In genomic region chr17:41578538-41578937, GRCh38 we compare ENCODE assay signal across 29 cellular contexts. TPM values are rescaled to one million over a fixed set of nuclear protein-coding genes. Genes with fewer than 3 reads are reported as not detected.
DNase-seq lines count a peak whose midpoint lies in the region; ATAC-seq, FAIRE-seq and TF ChIP-seq lines count a peak whose summit lies in the region.
"Had no signal": no experiment of that assay in that cellular context is flagged by ENCODE, and none has a peak within 500 bp of the region (broad histone marks: within the 10 kb centered on the region; RNA-seq: fewer than 3 reads in every experiment).

No MANE protein-coding gene starts in this region.

- no peaks in the 10 kb centered on the region; the same call in 2 of the 3 replicates for H3K36me3 Mint-ChIP-seq in GM23338 (ENCODE audit: low read depth)

- H3K4me3 ChIP-seq in GM23338 (no peak overlapping the region), PC-9 (no peak overlapping the region), GM12878 (no peak overlapping the region), keratinocyte (ENCODE audit: control insufficient read depth in 2 of 3, extremely low read depth in 1 of 3, insufficient read depth in 2 of 3, low read depth in 1 of 3, low read length in 3 of 3) (no peak overlapping the region)
- H3K4me3 ChIP-seq: BLaER1, SJSA1 had no signal

- dilution Hi-C loops in keratinocyte (cut with MboI; ENCODE audit: extremely low pct_ligation_motif_present, low sequenced_read_pairs), result no loop called here

- TF ChIP-seq POLR2A in GM12878 (IDR thresholded peaks at IDR 0.05; ENCODE audit: low read depth, low read length), result no peak

- SMC1A ChIA-PET in GM12878 (lab: Charles Lee; ENCODE audit: uncharacterized antibody, unreplicated experiment), result interaction anchor here (0.9 to 1.4 kb wide), 2 partner anchors 29 to 85 kb away, joined by 6 to 7 read pairs; no protein-coding TSS in a partner anchor

- POLR2A ChIA-PET in PC-9 (lab: Charles Lee; ENCODE audit: unreplicated experiment), result interaction anchor here (0.7 kb wide), 1 partner anchor 77 kb away, joined by 3 read pairs; no protein-coding TSS in a partner anchor
- POLR2A ChIA-PET in GM12878 (lab: Charles Lee), result no interaction called here

- H3K9me3 Mint-ChIP-seq in GM23338, result peaks cover 3% of the 10 kb centered on the region; the same call in 1 of the 3 replicates

- FAIRE-seq in GM12878 (lab: Jason Lieb, UNC), result no peak
- FAIRE-seq in keratinocyte (lab: Jason Lieb, UNC), result no peak
- FAIRE-seq: D721Med, HepG2, RCC 7860 had no signal

- intact Hi-C loops in PC-9 (cut with micrococcal nuclease; ENCODE audit: unreplicated experiment), result loop anchor here (5.0 kb wide), 1 partner anchor 44 kb away; the partner anchor contains the start of gene KRT17
- intact Hi-C loops in GM12878 (cut with micrococcal nuclease; ENCODE audit: unreplicated experiment), result loop anchor here (5.0 kb wide), 1 partner anchor 84 kb away; no protein-coding TSS in a partner anchor
- intact Hi-C loops in Right ventricle myocardium superior (cut with DNase I), result loop anchor here (5.0 kb wide), 1 partner anchor 69 kb away; no protein-coding TSS in a partner anchor

- in situ Hi-C loops in GM12878 (cut with MboI), result no loop called here

- no peak for DNase-seq in GM23338 (ENCODE audit: low spot score)
- DNase-seq in PC-9, result no peak
- DNase-seq in GM12878 (ENCODE audit: low read depth, low spot score), result no peak
- DNase-seq in keratinocyte (ENCODE audit: low read depth, low spot score), result no peak
- DNase-seq in stimulated activated CD4-positive, alpha-beta T cell treated with anti-CD3 and anti-CD28 coated beads, Interleukin-4, amount 100 ng/mL, for 24 hours, result no peak
- DNase-seq in DMS53 treated with DMSO at 0.1 percent for 48 hours (lab: John Stamatoyannopoulos, UW; ENCODE audit: unreplicated experiment), result no peak
- DNase-seq in Right ventricle myocardium superior, result no peak
- no peak for DNase-seq in activated CD8-positive, alpha-beta memory T cell treated with anti-CD3 and anti-CD28 coated beads, Interleukin-2, amount 50 U/mL, for 48 hours
- DNase-seq: CD4-positive, CD25-positive, alpha-beta regulatory T cell; GOT3; Kasumi-1; MV-4-11; NCI-H1105; NCI-H1436 treated with DMSO at 0.1 percent for 48 hours; NCI-H187 treated with DMSO at 0.1 percent for 48 hours; NCI-H2107; NCI-H524 treated with DMSO at 0.1 percent for 48 hours; NCI-H82 had no signal

- H3K79me2 ChIP-seq in GM23338 (replicated peaks; ENCODE audit: insufficient read depth) (no peaks in the 10 kb centered on the region), PC-9 (ENCODE audit: low read depth) (no peaks in the 10 kb centered on the region), GM12878 (ENCODE audit: control insufficient read depth, insufficient read depth, low read length) (no peaks in the 10 kb centered on the region), keratinocyte (ENCODE audit: control insufficient read depth, insufficient read depth, low read length) (peaks cover under 1% of the 10 kb centered on the region)

- H3K4me1 Mint-ChIP-seq in GM23338, result peaks cover 7% of the 10 kb centered on the region; the same call in 2 of the 3 replicates
- H3K4me1 Mint-ChIP-seq: CD4-positive, CD25-positive, alpha-beta regulatory T cell had no signal

- TF ChIP-seq EP300 in GM12878 (IDR thresholded peaks at IDR 0.05; ENCODE audit: borderline replicate concordance in 1 of 2, control insufficient read depth in 1 of 2, low read depth in 2 of 2, low read length in 2 of 2), result no peak

- H3K36me3 ChIP-seq in GM23338 (ENCODE audit: insufficient read depth) (no peaks in the 10 kb centered on the region), PC-9 (ENCODE audit: low read depth) (no peaks in the 10 kb centered on the region), GM12878 (ENCODE audit: control insufficient read depth in 2 of 2, insufficient read depth in 2 of 2, low read length in 1 of 2) (no peaks in the 10 kb centered on the region), keratinocyte (ENCODE audit: control insufficient read depth in 2 of 2, extremely low read depth in 1 of 2, insufficient read depth in 2 of 2, low read length in 2 of 2) (peaks cover 0 to 11% of the 10 kb centered on the region in 2 experiments)
- H3K36me3 ChIP-seq: BLaER1, SJSA1 had no signal

- no peaks in the 10 kb centered on the region for H4K20me1 ChIP-seq in GM23338 (replicated peaks; ENCODE audit: insufficient read depth)
- no peaks in the 10 kb centered on the region for H4K20me1 ChIP-seq in PC-9 (ENCODE audit: insufficient read depth)
- no peaks in the 10 kb centered on the region for H4K20me1 ChIP-seq in GM12878 (ENCODE audit: control insufficient read depth, insufficient read depth)
- H4K20me1 ChIP-seq in keratinocyte (ENCODE audit: control insufficient read depth, extremely low read depth, insufficient read depth, low read length), result peaks cover 3% of the 10 kb centered on the region
- H4K20me1 ChIP-seq: BLaER1 had no signal

- peaks cover 17% of the 10 kb centered on the region for H3K27me3 Mint-ChIP-seq in GM23338 (ENCODE audit: insufficient read depth, low read depth, poor library complexity)

- no peak for TF ChIP-seq RAD21 in GM12878 (IDR thresholded peaks at IDR 0.05; ENCODE audit: insufficient read depth, low read depth, low read length)

- CTCF ChIA-PET in PC-9 (lab: Charles Lee), result interaction anchor here (0.7 to 2.2 kb wide), 4 partner anchors 29 to 760 kb away, joined by 3 to 25 read pairs (median 10); no protein-coding TSS in a partner anchor
- CTCF ChIA-PET in GM12878 (lab: Yijun Ruan, JAX), result interaction anchor here (0.6 to 1.6 kb wide), 3 partner anchors 10 to 85 kb away, joined by 3 to 4 read pairs (median 3); no protein-coding TSS in a partner anchor

- H3F3A ChIP-seq in GM23338 (replicated peaks; ENCODE audit: low read depth) (no peaks in the 10 kb centered on the region; the same call in 1 of the 2 replicates), PC-9 (ENCODE audit: insufficient read depth, low read depth) (peaks cover 29% of the 10 kb centered on the region; the same call in 1 of the 2 replicates)

- no peaks in the 10 kb centered on the region for H3K9me3 ChIP-seq in PC-9 (ENCODE audit: insufficient read depth, low read depth)
- no peaks in the 10 kb centered on the region for H3K9me3 ChIP-seq in GM12878 (replicated peaks; ENCODE audit: control insufficient read depth, insufficient read depth, low read length)
- no peaks in the 10 kb centered on the region for H3K9me3 ChIP-seq in keratinocyte (ENCODE audit: control insufficient read depth, low read depth, low read length)
- H3K9me3 ChIP-seq: BLaER1, SJSA1 had no signal

- H3K9ac ChIP-seq in GM12878 (ENCODE audit: control insufficient read depth, insufficient read depth, low read length) (no peak overlapping the region), keratinocyte (ENCODE audit: control insufficient read depth, extremely low read depth, insufficient read depth, low read length) (peak overlapping the region; percentile 77)
- H3K9ac ChIP-seq: BLaER1 had no signal

- H3K9me2 ChIP-seq in GM23338 (ENCODE audit: insufficient read depth) (peaks cover 10% of the 10 kb centered on the region), PC-9 (ENCODE audit: insufficient read depth) (no peaks in the 10 kb centered on the region)

- 0% methylated on average over 1 of the region's 1 CpG for WGBS in GM12878 (ENCODE audit: insufficient coverage, insufficient replicate concordance, low lambda C conversion rate, missing lambda C conversion rate)

- H3K27ac ChIP-seq in GM23338 (ENCODE audit: low read depth) (no peak overlapping the region), PC-9 (peak overlapping the region; percentile 7; the same call in 1 of the 2 replicates), GM12878 (ENCODE audit: control insufficient read depth, insufficient read depth) (no peak overlapping the region), keratinocyte (ENCODE audit: control insufficient read depth, insufficient read depth, low read length) (peak overlapping the region; percentile 97)
- H3K27ac ChIP-seq: BLaER1, SJSA1 had no signal

- H3K4me1 ChIP-seq in GM23338 (ENCODE audit: insufficient read depth) (peaks cover 3% of the 10 kb centered on the region; the same call in 1 of the 2 replicates), PC-9 (replicated peaks; ENCODE audit: insufficient read depth) (peaks cover 56% of the 10 kb centered on the region), GM12878 (ENCODE audit: control insufficient read depth, insufficient read depth, low read length) (no peaks in the 10 kb centered on the region), keratinocyte (ENCODE audit: control insufficient read depth, extremely low read depth, insufficient read depth, low read length) (peaks cover 55% of the 10 kb centered on the region)
- H3K4me1 ChIP-seq: BLaER1 had no signal

- TF ChIP-seq CTCF in GM23338 (conservative IDR thresholded peaks at IDR 0.05; ENCODE audit: low read depth in 2 of 2) (no peak), PC-9 (conservative IDR thresholded peaks at IDR 0.05) (no peak), GM12878 (IDR thresholded peaks at IDR 0.05 in 2 of 3, conservative IDR thresholded peaks at IDR 0.05 in 1 of 3; ENCODE audit: control insufficient read depth in 2 of 3, extremely low read depth in 1 of 3, insufficient read depth in 1 of 3, low read depth in 3 of 3, low read length in 3 of 3) (no peak), keratinocyte (optimal IDR thresholded peaks at IDR 0.05 in 1 of 3, IDR thresholded peaks at IDR 0.05 in 1 of 3, conservative IDR thresholded peaks at IDR 0.05 in 1 of 3; ENCODE audit: extremely low read depth in 1 of 3, insufficient read depth in 2 of 3, low read length in 3 of 3) (no peak)

- 0 out of 2 replicates have a peak overlapping the region, but pooled peaks have one; percentile 98 for H2AFZ ChIP-seq in GM23338
- H2AFZ ChIP-seq in PC-9, result 0 out of 2 replicates have a peak overlapping the region, but pooled peaks have one; percentile 39
- no peak overlapping the region for H2AFZ ChIP-seq in GM12878 (ENCODE audit: control insufficient read depth, low read depth, low read length)
- no peak overlapping the region for H2AFZ ChIP-seq in keratinocyte (ENCODE audit: control insufficient read depth, low read length)

- no peak overlapping the region for H3K4me2 ChIP-seq in GM23338
- peak overlapping the region; percentile 41; the same call in 1 of the 2 replicates for H3K4me2 ChIP-seq in PC-9
- H3K4me2 ChIP-seq in GM12878 (ENCODE audit: control insufficient read depth, insufficient read depth), result no peak overlapping the region
- peak overlapping the region; percentile 77 for H3K4me2 ChIP-seq in keratinocyte (ENCODE audit: control insufficient read depth, extremely low read depth, insufficient read depth, low read depth, low read length)
- H3K4me2 ChIP-seq: BLaER1 had no signal

- ATAC-seq in GM23338 (no peak), GM12878 (no peak), Right ventricle myocardium superior (ENCODE audit: poor library complexity) (no peak)
- ATAC-seq: HepG2, Right ventricle myocardium inferior had no signal

- BruUV-seq in PC-9 (replicated peaks; lab: Mats Ljungman, UMichigan) (no TSS peak), GM12878 (replicated peaks; lab: Mats Ljungman, UMichigan) (no TSS peak)

- H3K27me3 ChIP-seq in GM23338 (ENCODE audit: insufficient read depth), result no peaks in the 10 kb centered on the region
- H3K27me3 ChIP-seq in PC-9 (ENCODE audit: insufficient read depth, low read depth), result no peaks in the 10 kb centered on the region
- no peaks in the 10 kb centered on the region; a peak in 2 of 4 replicates for H3K27me3 ChIP-seq in GM12878 (replicated peaks in 1 of 2; ENCODE audit: control insufficient read depth in 2 of 2, insufficient read depth in 2 of 2, low read length in 1 of 2)
- no peaks in the 10 kb centered on the region for H3K27me3 ChIP-seq in keratinocyte (ENCODE audit: control insufficient read depth, extremely low read depth, insufficient read depth, low read length)
- H3K27me3 ChIP-seq: BLaER1, SJSA1 had no signal

- RAD21 ChIA-PET in GM12878 (lab: Charles Lee; ENCODE audit: unreplicated experiment), result interaction anchor here (1.4 to 2.6 kb wide), 2 partner anchors 70 to 85 kb away, joined by 4 to 14 read pairs; no protein-coding TSS in a partner anchor

- H3K9me1 ChIP-seq in keratinocyte (ENCODE audit: control insufficient read depth, extremely low read depth, insufficient read depth, low read length), result no peaks in the 10 kb centered on the region

- H3K4me3 Mint-ChIP-seq in GM23338, result no peak overlapping the region
- H3K4me3 Mint-ChIP-seq: CD4-positive, CD25-positive, alpha-beta regulatory T cell had no signal

- no peak overlapping the region for H3K27ac Mint-ChIP-seq in GM23338

RNA-seq across cellular contexts. Expression of gene KRT9, which starts 6.7 kb away (rescaled TPM):
- not detected in 2 replicates for total RNA-seq in GM23338 (2014; rRNA removed; shearing (Covaris generic))
- polyA plus RNA-seq in GM23338 (2016; fragmentation: Nextera tagmentation; extraction: Ambion mirVana) (not detected in 2 replicates), GM12878 (2011; rRNA removed) (not detected in 2 replicates), GM12878 (2014; fragmentation: Illumina TruSeq; extraction: Trizol) (not detected in 2 replicates), GM12878 (2014; fragmentation: Nextera tagmentation; extraction: Ambion mirVana) (not detected), GM12878 (2014; rRNA removed) (not detected in 2 replicates), GM12878 (2016; fragmentation: Nextera tagmentation; extraction: Ambion mirVana) (not detected), keratinocyte (0.85 to 1.6 TPM (median 1.5 TPM) in 3 replicates)
- total RNA-seq in PC-9 (2021) (0.55 and 0.73 TPM in 2 replicates), GM12878 (2014; rRNA removed) (not detected in 2 replicates), GM12878 (2014; rRNA removed; fragmentation: Illumina TruSeq; extraction: Trizol) (not detected in 2 replicates), GM12878 (2021) (not detected in 2 replicates), Right ventricle myocardium superior (not detected)
- total RNA-seq in GM12878 (2013; cell fraction: nucleolus; rRNA removed), result not detected in 2 replicates
- polyA plus RNA-seq in GM12878 (2011; ENCODE audit: low read depth), result not detected
- polyA plus RNA-seq in GM12878 (2011; cell fraction: cytosol; rRNA removed), result not detected in 2 replicates
- not detected in 2 replicates for polyA plus RNA-seq in GM12878 (2011; cell fraction: nucleus; rRNA removed)
- not detected in 2 replicates for polyA plus RNA-seq in GM12878 (2012)
- polyA minus RNA-seq in GM12878 (2011; rRNA and poly(A)+ RNA removed), result not detected in 2 replicates
- polyA minus RNA-seq in GM12878 (2011; cell fraction: cytosol; rRNA and poly(A)+ RNA removed), result not detected in 2 replicates
- not detected in 2 replicates for polyA minus RNA-seq in GM12878 (2011; cell fraction: nucleus; rRNA and poly(A)+ RNA removed)
- polyA plus RNA-seq in keratinocyte (2011; ENCODE audit: low read depth), result 1.0 TPM
- polyA plus RNA-seq in keratinocyte (2011; cell fraction: cytosol; rRNA removed), result 1.4 and 1.7 TPM in 2 replicates
- 1.5 and 2.1 TPM in 2 replicates for polyA plus RNA-seq in keratinocyte (2011; cell fraction: nucleus; rRNA removed)
- 1.6 TPM in 2 replicates for polyA plus RNA-seq in keratinocyte (2012; ENCODE audit: low replicate concordance)
- 0.10 to 0.74 TPM (median 0.43 TPM) in 3 replicates for polyA minus RNA-seq in keratinocyte
- polyA minus RNA-seq in keratinocyte (2011; cell fraction: cytosol; rRNA and poly(A)+ RNA removed), result not detected
- polyA minus RNA-seq in keratinocyte (2011; cell fraction: nucleus; rRNA and poly(A)+ RNA removed), result 0.32 and 0.93 TPM in 2 replicates
- total RNA-seq: A172; CD4-positive, CD25-positive, alpha-beta regulatory T cell; Daoy; G401; HepG2; HT-29; M059J; Right ventricle myocardium inferior; SJSA1 had no signal
- polyA plus RNA-seq: CD4-positive, CD25-positive, alpha-beta regulatory T cell; HepG2 had no signal

RNA-seq across cellular contexts. Expression of gene KRT14, which starts 8.2 kb away (rescaled TPM):
- total RNA-seq in GM23338 (2014; rRNA removed; shearing (Covaris generic)), result not detected in 2 replicates
- polyA plus RNA-seq in GM23338 (2016; fragmentation: Nextera tagmentation; extraction: Ambion mirVana) (not detected in 2 replicates), GM12878 (2011; rRNA removed) (0.17 and 1.5 TPM in 2 replicates), GM12878 (2014; fragmentation: Illumina TruSeq; extraction: Trizol) (not detected in 2 replicates), GM12878 (2014; fragmentation: Nextera tagmentation; extraction: Ambion mirVana) (not detected), GM12878 (2014; rRNA removed) (not detected in 2 replicates), GM12878 (2016; fragmentation: Nextera tagmentation; extraction: Ambion mirVana) (not detected), keratinocyte (26,041 to 32,523 TPM (median 29,603 TPM) in 3 replicates)
- total RNA-seq in PC-9 (2021) (2.2 and 2.5 TPM in 2 replicates), GM12878 (2014; rRNA removed) (not detected in 2 replicates), GM12878 (2014; rRNA removed; fragmentation: Illumina TruSeq; extraction: Trizol) (not detected in 2 replicates), GM12878 (2021) (not detected in 2 replicates), Right ventricle myocardium superior (not detected)
- not detected in 2 replicates for total RNA-seq in GM12878 (2013; cell fraction: nucleolus; rRNA removed)
- not detected for polyA plus RNA-seq in GM12878 (2011; ENCODE audit: low read depth)
- polyA plus RNA-seq in GM12878 (2011; cell fraction: cytosol; rRNA removed), result 0.39 TPM in 1 of 2 replicates, not detected in the other
- not detected in 2 replicates for polyA plus RNA-seq in GM12878 (2011; cell fraction: nucleus; rRNA removed)
- not detected in 2 replicates for polyA plus RNA-seq in GM12878 (2012)
- polyA minus RNA-seq in GM12878 (2011; rRNA and poly(A)+ RNA removed), result 0.46 and 0.51 TPM in 2 replicates
- polyA minus RNA-seq in GM12878 (2011; cell fraction: cytosol; rRNA and poly(A)+ RNA removed), result not detected in 2 replicates
- polyA minus RNA-seq in GM12878 (2011; cell fraction: nucleus; rRNA and poly(A)+ RNA removed), result not detected in 2 replicates
- 31,901 TPM for polyA plus RNA-seq in keratinocyte (2011; ENCODE audit: low read depth)
- polyA plus RNA-seq in keratinocyte (2011; cell fraction: cytosol; rRNA removed), result 21,475 and 38,030 TPM in 2 replicates
- 27,919 and 28,945 TPM in 2 replicates for polyA plus RNA-seq in keratinocyte (2011; cell fraction: nucleus; rRNA removed)
- polyA plus RNA-seq in keratinocyte (2012; ENCODE audit: low replicate concordance), result 14,568 and 23,086 TPM in 2 replicates
- polyA minus RNA-seq in keratinocyte, result 19,979 to 26,270 TPM (median 20,630 TPM) in 3 replicates
- 27,275 TPM for polyA minus RNA-seq in keratinocyte (2011; cell fraction: cytosol; rRNA and poly(A)+ RNA removed)
- 10,810 and 12,637 TPM in 2 replicates for polyA minus RNA-seq in keratinocyte (2011; cell fraction: nucleus; rRNA and poly(A)+ RNA removed)
- total RNA-seq: A172; CD4-positive, CD25-positive, alpha-beta regulatory T cell; G401; HepG2; HT-29; Right ventricle myocardium inferior had no signal
- polyA plus RNA-seq: CD4-positive, CD25-positive, alpha-beta regulatory T cell had no signal

RNA-seq across cellular contexts. Expression of gene KRT16, which starts 34.0 kb away (rescaled TPM):
- not detected in 2 replicates for total RNA-seq in GM23338 (2014; rRNA removed; shearing (Covaris generic))
- not detected in 2 replicates for polyA plus RNA-seq in GM23338 (2016; fragmentation: Nextera tagmentation; extraction: Ambion mirVana)
- total RNA-seq in PC-9 (2021), result 41.7 and 53.5 TPM in 2 replicates
- not detected in 2 replicates for total RNA-seq in GM12878 (2013; cell fraction: nucleolus; rRNA removed)
- total RNA-seq in GM12878 (2014; rRNA removed), result not detected in 2 replicates
- total RNA-seq in GM12878 (2014; rRNA removed; fragmentation: Illumina TruSeq; extraction: Trizol), result not detected in 2 replicates
- not detected in 2 replicates for total RNA-seq in GM12878 (2021)
- polyA plus RNA-seq in GM12878 (2011; ENCODE audit: low read depth), result not detected
- 0.07 TPM in 1 of 2 replicates, not detected in the other for polyA plus RNA-seq in GM12878 (2011; rRNA removed)
- not detected in 2 replicates for polyA plus RNA-seq in GM12878 (2011; cell fraction: cytosol; rRNA removed)
- polyA plus RNA-seq in GM12878 (2011; cell fraction: nucleus; rRNA removed), result not detected in 2 replicates
- polyA plus RNA-seq in GM12878 (2012), result not detected in 2 replicates
- polyA plus RNA-seq in GM12878 (2014; fragmentation: Illumina TruSeq; extraction: Trizol), result not detected in 2 replicates
- polyA plus RNA-seq in GM12878 (2014; fragmentation: Nextera tagmentation; extraction: Ambion mirVana), result not detected
- not detected in 2 replicates for polyA plus RNA-seq in GM12878 (2014; rRNA removed)
- polyA plus RNA-seq in GM12878 (2016; fragmentation: Nextera tagmentation; extraction: Ambion mirVana), result not detected
- not detected in 2 replicates for polyA minus RNA-seq in GM12878 (2011; rRNA and poly(A)+ RNA removed)
- polyA minus RNA-seq in GM12878 (2011; cell fraction: cytosol; rRNA and poly(A)+ RNA removed), result not detected in 2 replicates
- not detected in 2 replicates for polyA minus RNA-seq in GM12878 (2011; cell fraction: nucleus; rRNA and poly(A)+ RNA removed)
- polyA plus RNA-seq in keratinocyte, result 1,163 to 4,746 TPM (median 1,851 TPM) in 3 replicates
- 20,474 TPM for polyA plus RNA-seq in keratinocyte (2011; ENCODE audit: low read depth)
- 1,428 and 3,010 TPM in 2 replicates for polyA plus RNA-seq in keratinocyte (2011; cell fraction: cytosol; rRNA removed)
- 2,522 and 2,889 TPM in 2 replicates for polyA plus RNA-seq in keratinocyte (2011; cell fraction: nucleus; rRNA removed)
- polyA plus RNA-seq in keratinocyte (2012; ENCODE audit: low replicate concordance), result 1,329 and 6,837 TPM in 2 replicates
- polyA minus RNA-seq in keratinocyte, result 1,159 to 3,059 TPM (median 1,751 TPM) in 3 replicates
- polyA minus RNA-seq in keratinocyte (2011; cell fraction: cytosol; rRNA and poly(A)+ RNA removed), result 3,006 TPM
- polyA minus RNA-seq in keratinocyte (2011; cell fraction: nucleus; rRNA and poly(A)+ RNA removed), result 1,076 and 1,184 TPM in 2 replicates
- total RNA-seq in Right ventricle myocardium superior, result not detected
- total RNA-seq: CD4-positive, CD25-positive, alpha-beta regulatory T cell; G401; HepG2; Right ventricle myocardium inferior had no signal
- polyA plus RNA-seq: CD4-positive, CD25-positive, alpha-beta regulatory T cell; HepG2 had no signal

RNA-seq across cellular contexts. Expression of gene KRT17, which starts 45.8 kb away (rescaled TPM):
- 0.63 TPM in 1 of 2 replicates, not detected in the other for total RNA-seq in GM23338 (2014; rRNA removed; shearing (Covaris generic))
- polyA plus RNA-seq in GM23338 (2016; fragmentation: Nextera tagmentation; extraction: Ambion mirVana) (1.8 TPM in 2 replicates), GM12878 (2011; rRNA removed) (13.5 and 30.0 TPM in 2 replicates), GM12878 (2014; fragmentation: Illumina TruSeq; extraction: Trizol) (1.9 TPM in 1 of 2 replicates, not detected in the other), GM12878 (2014; fragmentation: Nextera tagmentation; extraction: Ambion mirVana) (1 to 10 TPM in 1 of 2 experiments, under 1 TPM in 1; 0.47 to 1.4 TPM), GM12878 (2014; rRNA removed) (4.0 and 6.3 TPM in 2 replicates), GM12878 (2016; fragmentation: Nextera tagmentation; extraction: Ambion mirVana) (1 to 10 TPM; 4.2 to 5.5 TPM), keratinocyte (6,440 to 12,579 TPM (median 8,666 TPM) in 3 replicates)
- total RNA-seq in PC-9 (2021) (29.0 and 80.8 TPM in 2 replicates), GM12878 (2014; rRNA removed) (1.4 and 3.7 TPM in 2 replicates), GM12878 (2014; rRNA removed; fragmentation: Illumina TruSeq; extraction: Trizol) (2.4 and 2.7 TPM in 2 replicates), GM12878 (2021) (2.4 and 2.7 TPM in 2 replicates), Right ventricle myocardium superior (not detected)
- 0.98 TPM in 1 of 2 replicates, not detected in the other for total RNA-seq in GM12878 (2013; cell fraction: nucleolus; rRNA removed)
- polyA plus RNA-seq in GM12878 (2011; ENCODE audit: low read depth), result 1.4 TPM
- polyA plus RNA-seq in GM12878 (2011; cell fraction: cytosol; rRNA removed), result 36.6 and 56.3 TPM in 2 replicates
- 28.1 and 30.4 TPM in 2 replicates for polyA plus RNA-seq in GM12878 (2011; cell fraction: nucleus; rRNA removed)
- 2.2 and 2.3 TPM in 2 replicates for polyA plus RNA-seq in GM12878 (2012)
- polyA minus RNA-seq in GM12878 (2011; rRNA and poly(A)+ RNA removed), result 12.3 and 14.0 TPM in 2 replicates
- 32.6 and 47.8 TPM in 2 replicates for polyA minus RNA-seq in GM12878 (2011; cell fraction: cytosol; rRNA and poly(A)+ RNA removed)
- polyA minus RNA-seq in GM12878 (2011; cell fraction: nucleus; rRNA and poly(A)+ RNA removed), result 3.9 and 9.0 TPM in 2 replicates
- polyA plus RNA-seq in keratinocyte (2011; ENCODE audit: low read depth), result 46,546 TPM
- 6,491 and 12,585 TPM in 2 replicates for polyA plus RNA-seq in keratinocyte (2011; cell fraction: cytosol; rRNA removed)
- polyA plus RNA-seq in keratinocyte (2011; cell fraction: nucleus; rRNA removed), result 12,033 and 13,742 TPM in 2 replicates
- polyA plus RNA-seq in keratinocyte (2012; ENCODE audit: low replicate concordance), result 5,743 and 13,877 TPM in 2 replicates
- polyA minus RNA-seq in keratinocyte, result 5,137 to 9,087 TPM (median 7,073 TPM) in 3 replicates
- polyA minus RNA-seq in keratinocyte (2011; cell fraction: cytosol; rRNA and poly(A)+ RNA removed), result 14,086 TPM
- 4,848 and 5,061 TPM in 2 replicates for polyA minus RNA-seq in keratinocyte (2011; cell fraction: nucleus; rRNA and poly(A)+ RNA removed)
- total RNA-seq: A172; CD4-positive, CD25-positive, alpha-beta regulatory T cell; G401; Right ventricle myocardium inferior had no signal
- polyA plus RNA-seq: CD4-positive, CD25-positive, alpha-beta regulatory T cell had no signal

RNA-seq across cellular contexts. Expression of gene KRT19, which starts 50.4 kb away (rescaled TPM):
- 109 and 134 TPM in 2 replicates for total RNA-seq in GM23338 (2014; rRNA removed; shearing (Covaris generic))
- polyA plus RNA-seq in GM23338 (2016; fragmentation: Nextera tagmentation; extraction: Ambion mirVana) (105 and 112 TPM in 2 replicates), GM12878 (2011; rRNA removed) (not detected in 2 replicates), GM12878 (2014; fragmentation: Illumina TruSeq; extraction: Trizol) (not detected in 2 replicates), GM12878 (2014; fragmentation: Nextera tagmentation; extraction: Ambion mirVana) (not detected), GM12878 (2014; rRNA removed) (not detected in 2 replicates), GM12878 (2016; fragmentation: Nextera tagmentation; extraction: Ambion mirVana) (under 1 TPM in 1 of 2 experiments, not detected in 1; 0.19 TPM), keratinocyte (29.7 to 60.4 TPM (median 35.5 TPM) in 3 replicates)
- total RNA-seq in PC-9 (2021) (1,811 and 2,277 TPM in 2 replicates), GM12878 (2014; rRNA removed) (not detected in 2 replicates), GM12878 (2014; rRNA removed; fragmentation: Illumina TruSeq; extraction: Trizol) (not detected in 2 replicates), GM12878 (2021) (1.7 and 2.0 TPM in 2 replicates), Right ventricle myocardium superior (0.46 TPM)
- not detected in 2 replicates for total RNA-seq in GM12878 (2013; cell fraction: nucleolus; rRNA removed)
- polyA plus RNA-seq in GM12878 (2011; ENCODE audit: low read depth), result not detected
- 0.08 TPM in 1 of 2 replicates, not detected in the other for polyA plus RNA-seq in GM12878 (2011; cell fraction: cytosol; rRNA removed)
- polyA plus RNA-seq in GM12878 (2011; cell fraction: nucleus; rRNA removed), result 0.34 TPM in 1 of 2 replicates, not detected in the other
- 0.10 TPM in 1 of 2 replicates, not detected in the other for polyA plus RNA-seq in GM12878 (2012)
- polyA minus RNA-seq in GM12878 (2011; rRNA and poly(A)+ RNA removed), result not detected in 2 replicates
- 1.1 and 1.2 TPM in 2 replicates for polyA minus RNA-seq in GM12878 (2011; cell fraction: cytosol; rRNA and poly(A)+ RNA removed)
- polyA minus RNA-seq in GM12878 (2011; cell fraction: nucleus; rRNA and poly(A)+ RNA removed), result 0.38 TPM in 1 of 2 replicates, not detected in the other
- polyA plus RNA-seq in keratinocyte (2011; ENCODE audit: low read depth), result 8.6 TPM
- polyA plus RNA-seq in keratinocyte (2011; cell fraction: cytosol; rRNA removed), result 22.7 and 31.3 TPM in 2 replicates
- polyA plus RNA-seq in keratinocyte (2011; cell fraction: nucleus; rRNA removed), result 39.4 and 46.1 TPM in 2 replicates
- polyA plus RNA-seq in keratinocyte (2012; ENCODE audit: low replicate concordance), result 4.1 and 67.7 TPM in 2 replicates
- 27.5 to 67.0 TPM (median 34.9 TPM) in 3 replicates for polyA minus RNA-seq in keratinocyte
- 44.3 TPM for polyA minus RNA-seq in keratinocyte (2011; cell fraction: cytosol; rRNA and poly(A)+ RNA removed)
- 14.4 and 24.6 TPM in 2 replicates for polyA minus RNA-seq in keratinocyte (2011; cell fraction: nucleus; rRNA and poly(A)+ RNA removed)
- total RNA-seq: CD4-positive, CD25-positive, alpha-beta regulatory T cell; G401; SJSA1 had no signal
- polyA plus RNA-seq: CD4-positive, CD25-positive, alpha-beta regulatory T cell had no signal

Comparison
In these comparisons a context has a peak if more than half of its experiments do, and no peak if none do; other contexts are left out.
1. H2AFZ ChIP-seq: peak in GM23338 (single experiment) and PC-9 (single experiment); none in GM12878 (single experiment) and keratinocyte (single experiment).
2. H3K27ac ChIP-seq: peak in PC-9 (single experiment) and keratinocyte (single experiment); none in GM23338 (single experiment) and GM12878 (single experiment).
3. H3K4me2 ChIP-seq: peak in PC-9 (single experiment) and keratinocyte (single experiment); none in GM23338 (single experiment) and GM12878 (single experiment).
4. RNA of gene KRT16, which starts 34.0 kb away (total RNA-seq): 41.7 to 53.5 TPM in PC-9; not detected in Right ventricle myocardium superior (single experiment), not detected in GM23338 and not detected in GM12878; every median in the first group is over 10 times any median in the second.